8 cellular contexts compared by ENCODE assay signal in the genomic region with DNA sequence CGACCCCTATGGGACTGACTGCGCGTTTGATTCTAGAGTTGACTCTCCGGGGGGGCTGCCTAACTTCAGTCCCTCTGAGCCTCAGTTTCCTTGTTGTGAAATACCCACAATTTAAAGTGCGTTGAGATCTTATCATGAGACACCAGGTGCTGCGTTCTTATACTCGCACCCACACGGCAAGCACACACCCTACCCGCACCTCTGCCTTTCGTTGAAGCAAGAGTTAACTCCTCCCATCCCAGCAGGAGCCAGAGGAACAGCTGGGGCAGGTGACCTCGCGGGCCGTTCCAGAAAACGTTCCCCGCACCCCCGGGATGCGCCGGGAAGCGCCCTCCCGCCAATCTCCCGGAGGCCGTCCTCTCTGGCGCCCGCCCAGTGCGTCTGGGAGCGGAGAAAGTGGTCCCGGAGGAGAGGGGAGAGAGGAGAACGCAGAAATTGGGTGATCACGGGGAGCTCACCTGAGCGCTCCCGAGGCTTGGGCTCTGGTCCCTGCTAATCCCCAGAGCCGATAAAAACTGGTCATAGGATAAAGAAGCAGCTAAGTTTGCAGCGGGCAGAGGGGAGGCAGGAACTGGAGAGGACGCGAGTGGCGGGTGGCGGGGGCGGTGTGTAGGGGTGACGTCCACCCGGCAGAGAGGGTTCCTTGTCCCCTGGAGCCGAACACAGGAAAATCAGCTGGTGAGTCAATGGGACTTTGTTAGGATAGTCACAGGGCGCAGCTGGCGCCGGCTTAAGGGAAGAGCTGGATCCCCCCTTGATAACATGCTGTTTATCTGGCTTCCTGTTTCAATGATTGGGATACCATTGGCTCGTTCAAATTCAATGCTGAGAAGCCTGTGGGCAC. TPM values are rescaled to one million over a fixed set of nuclear protein-coding genes. Genes with fewer than 3 reads are reported as not detected.
DNase-seq lines count a peak whose midpoint lies in the region; ATAC-seq and TF ChIP-seq lines count a peak whose summit lies in the region.

No MANE protein-coding gene starts in this region.

- no peak for ATAC-seq in activated naive CD8-positive, alpha-beta T cell treated with anti-CD3 and anti-CD28 coated beads, Interleukin-2, amount 50 U/mL, for 24 hours
- ATAC-seq in left cardiac atrium = peak; percentile 38 to 60
- ATAC-seq in GM18502 (IDR thresholded peaks at IDR 0.05; ENCODE audit: poor library complexity, unreplicated experiment) = no peak
- ATAC-seq in GM18867 (IDR thresholded peaks at IDR 0.05; ENCODE audit: unreplicated experiment) = no peak

- TF ChIP-seq CTCF in osteoblast (IDR thresholded peaks at IDR 0.05; ENCODE audit: extremely low read depth, low read depth, low read length) = no peak

- H3K27ac ChIP-seq in osteoblast (ENCODE audit: low read depth, low read length) = peak overlapping the region; percentile 91

- H3K36me3 ChIP-seq in osteoblast (ENCODE audit: insufficient read depth, low read length) = no peaks in the 10 kb centered on the region

- no peaks in the 10 kb centered on the region for H3K9me3 Mint-ChIP-seq in activated naive CD8-positive, alpha-beta T cell treated with anti-CD3 and anti-CD28 coated beads, Interleukin-2, amount 50 U/mL, for 24 hours

- H3K27me3 Mint-ChIP-seq in activated naive CD8-positive, alpha-beta T cell treated with anti-CD3 and anti-CD28 coated beads, Interleukin-2, amount 50 U/mL, for 24 hours = peaks cover 59% of the 10 kb centered on the region

- H3K27me3 ChIP-seq in osteoblast (ENCODE audit: insufficient read depth, low read length) = no peaks in the 10 kb centered on the region

- intact Hi-C loops in left cardiac atrium (cut with DNase I) = no loop called here

- peak overlapping the region; percentile 58 for H2AFZ ChIP-seq in osteoblast (ENCODE audit: low read length)

- H3K27ac Mint-ChIP-seq in activated naive CD8-positive, alpha-beta T cell treated with anti-CD3 and anti-CD28 coated beads, Interleukin-2, amount 50 U/mL, for 24 hours = no peak overlapping the region

- DNase-seq in Daoy (ENCODE audit: low read depth) = peak; percentile 91
- peak; percentile 56 for DNase-seq in NCI-H2171 (lab: John Stamatoyannopoulos, UW)
- DNase-seq in activated naive CD8-positive, alpha-beta T cell treated with anti-CD3 and anti-CD28 coated beads, Interleukin-2, amount 50 U/mL, for 24 hours = no peak
- DNase-seq in left cardiac atrium = peak; percentile 75
- DNase-seq in osteoblast (ENCODE audit: insufficient read length, low spot score, missing footprints) = peak; percentile 91
- no peak for DNase-seq in stimulated activated CD4-positive, alpha-beta T cell treated with anti-CD3 and anti-CD28 coated beads, Interleukin-4, amount 100 ng/mL, for 24 hours

- H3K79me2 ChIP-seq in osteoblast (ENCODE audit: insufficient read depth, low read length) = peaks cover 54% of the 10 kb centered on the region

- no peaks in the 10 kb centered on the region for H3K36me3 Mint-ChIP-seq in activated naive CD8-positive, alpha-beta T cell treated with anti-CD3 and anti-CD28 coated beads, Interleukin-2, amount 50 U/mL, for 24 hours (ENCODE audit: low read depth)

- H3K9me3 ChIP-seq in osteoblast (ENCODE audit: low read depth, low read length) = no peaks in the 10 kb centered on the region

- peak overlapping the region; percentile 89 for H3K4me3 ChIP-seq in osteoblast (ENCODE audit: insufficient read depth, low read length)

- H3K4me1 ChIP-seq in osteoblast (ENCODE audit: insufficient read depth, low read length) = peaks cover 82% of the 10 kb centered on the region

- peaks cover 12% of the 10 kb centered on the region for H4K20me1 ChIP-seq in osteoblast (ENCODE audit: insufficient read depth, low read length)

- H3K4me1 Mint-ChIP-seq in activated naive CD8-positive, alpha-beta T cell treated with anti-CD3 and anti-CD28 coated beads, Interleukin-2, amount 50 U/mL, for 24 hours = peaks cover 13% of the 10 kb centered on the region

- H3K4me2 ChIP-seq in osteoblast (ENCODE audit: insufficient read depth, low read length) = peak overlapping the region; percentile 83

- peak overlapping the region; percentile 72 for H3K4me3 Mint-ChIP-seq in activated naive CD8-positive, alpha-beta T cell treated with anti-CD3 and anti-CD28 coated beads, Interleukin-2, amount 50 U/mL, for 24 hours

RNA-seq across cellular contexts. Expression of a gene that starts 0.9 kb away (rescaled TPM):
- total RNA-seq in Daoy (2014; rRNA removed; shearing (Covaris generic)) = 39.2 and 51.8 TPM in 2 replicates
- total RNA-seq in left cardiac atrium (10 to 100 TPM; 20.7 to 34.8 TPM), osteoblast (47.0 and 47.1 TPM in 2 replicates)

RNA-seq across cellular contexts. Expression of a gene that starts 32.9 kb away (rescaled TPM):
- 866 and 897 TPM in 2 replicates for total RNA-seq in Daoy (2014; rRNA removed; shearing (Covaris generic))
- total RNA-seq in left cardiac atrium = 100 to 1,000 TPM in 1 of 2 donors, 10 to 100 TPM in 1; 95.1 to 154 TPM
- total RNA-seq in osteoblast = 389 and 480 TPM in 2 replicates

Comparison
In these comparisons a context has a peak if more than half of its experiments do, and no peak if none do; other contexts are left out.
1. DNase-seq: peak in Daoy (single experiment), NCI-H2171 (single experiment), left cardiac atrium (single experiment) and osteoblast (single experiment); none in activated naive CD8-positive, alpha-beta T cell treated with anti-CD3 and anti-CD28 coated beads, Interleukin-2, amount 50 U/mL, for 24 hours (single experiment) and stimulated activated CD4-positive, alpha-beta T cell treated with anti-CD3 and anti-CD28 coated beads, Interleukin-4, amount 100 ng/mL, for 24 hours (single experiment).
2. ATAC-seq: peak in left cardiac atrium (2 of 2); none in activated naive CD8-positive, alpha-beta T cell treated with anti-CD3 and anti-CD28 coated beads, Interleukin-2, amount 50 U/mL, for 24 hours (single experiment), GM18502 (single experiment) and GM18867 (single experiment).